ENCODE assay signal across 12 cellular contexts in genomic region chr10:63197304-63198092, GRCh38.
DNase-seq lines count a peak whose midpoint lies in the region; ATAC-seq and TF ChIP-seq lines count a peak whose summit lies in the region.
"Had no signal": no experiment of that assay in that cellular context is flagged by ENCODE, and none has a peak within 500 bp of the region (broad histone marks: within the 10 kb centered on the region; RNA-seq: fewer than 3 reads in every experiment).

No MANE protein-coding gene starts in this region.

- peak overlapping the region; percentile 16; the same call in 1 of the 2 replicates for H3K4me2 ChIP-seq in SK-N-SH
- H3K4me2 ChIP-seq: PC-9 had no signal

- no peak for TF ChIP-seq RAD21 in SK-N-SH (IDR thresholded peaks at IDR 0.05; ENCODE audit: low read length)

- peaks cover 20% of the 10 kb centered on the region; the same call in 1 of the 2 replicates for H3K79me2 ChIP-seq in SK-N-SH (ENCODE audit: insufficient read depth)

- TF ChIP-seq CTCF in SK-N-SH (IDR thresholded peaks at IDR 0.05) (no peak), foreskin fibroblast (IDR thresholded peaks at IDR 0.05; ENCODE audit: low read depth, low read length) (no peak)

- peaks cover 97% of the 10 kb centered on the region for H3K36me3 Mint-ChIP-seq in activated T-helper 17 cell treated with anti-CD3 and anti-CD28 coated beads, Interleukin-2, amount 50 U/mL, for 72 hours (ENCODE audit: low read depth)

- POLR2A ChIA-PET in SK-N-SH (lab: Yijun Ruan, JAX) = no interaction called here

- H3K4me3 ChIP-seq in SK-N-SH (ENCODE audit: low read depth in 2 of 2, low read length in 1 of 2) (no peak overlapping the region), foreskin fibroblast (ENCODE audit: low read depth in 1 of 2, low read length in 2 of 2) (no peak overlapping the region), skeletal muscle cell (ENCODE audit: low read depth, low read length) (no peak overlapping the region)
- H3K4me3 ChIP-seq: PC-9 had no signal

- peaks cover 66 to 76% of the 10 kb centered on the region in 2 experiments for H3K36me3 ChIP-seq in SK-N-SH (replicated peaks in 1 of 2; ENCODE audit: control insufficient read depth in 1 of 2, insufficient read depth in 2 of 2, low read length in 1 of 2)

- H3K9ac ChIP-seq in SK-N-SH = no peak overlapping the region

- TF ChIP-seq EP300 in SK-N-SH (IDR thresholded peaks at IDR 0.05; ENCODE audit: borderline replicate concordance in 1 of 2, low read depth in 1 of 2, low read length in 1 of 2) = no peak

- peaks cover 0 to 18% of the 10 kb centered on the region in 2 experiments; a peak in 2 of 4 replicates for H3K4me1 ChIP-seq in SK-N-SH (ENCODE audit: control insufficient read depth in 1 of 2, insufficient read depth in 2 of 2, low read depth in 1 of 2, low read length in 1 of 2)

- 85% methylated on average over 2 of the region's 2 CpGs for WGBS in SK-N-SH (ENCODE audit: low lambda C conversion rate)

- peaks cover 4% of the 10 kb centered on the region for H3K4me1 Mint-ChIP-seq in activated T-helper 17 cell treated with anti-CD3 and anti-CD28 coated beads, Interleukin-2, amount 50 U/mL, for 72 hours

- H3K9me3 ChIP-seq in SK-N-SH = no peaks in the 10 kb centered on the region

- H3K27ac Mint-ChIP-seq in activated T-helper 17 cell treated with anti-CD3 and anti-CD28 coated beads, Interleukin-2, amount 50 U/mL, for 72 hours = peak overlapping the region; percentile 49
- H3K27ac Mint-ChIP-seq: activated naive CD8-positive, alpha-beta T cell treated with anti-CD3 and anti-CD28 coated beads, Interleukin-2, amount 10 ng/mL, durations not matched to agents 7 days and 5 days had no signal

- no peaks in the 10 kb centered on the region for H3K27me3 Mint-ChIP-seq in activated T-helper 17 cell treated with anti-CD3 and anti-CD28 coated beads, Interleukin-2, amount 50 U/mL, for 72 hours
- H3K27me3 Mint-ChIP-seq: activated naive CD8-positive, alpha-beta T cell treated with anti-CD3 and anti-CD28 coated beads, Interleukin-2, amount 10 ng/mL, durations not matched to agents 7 days and 5 days had no signal

- no peak overlapping the region for H2AFZ ChIP-seq in SK-N-SH (ENCODE audit: low read depth)
- H2AFZ ChIP-seq: PC-9 had no signal

- no peaks in the 10 kb centered on the region for H3K9me3 Mint-ChIP-seq in activated T-helper 17 cell treated with anti-CD3 and anti-CD28 coated beads, Interleukin-2, amount 50 U/mL, for 72 hours
- H3K9me3 Mint-ChIP-seq: activated naive CD8-positive, alpha-beta T cell treated with anti-CD3 and anti-CD28 coated beads, Interleukin-2, amount 10 ng/mL, durations not matched to agents 7 days and 5 days had no signal

- H4K20me1 ChIP-seq in SK-N-SH (ENCODE audit: insufficient read depth) = peaks cover 4% of the 10 kb centered on the region; the same call in 1 of the 2 replicates

- H3K27ac ChIP-seq in SK-N-SH (ENCODE audit: low read depth in 2 of 2, low read length in 1 of 2) = peak overlapping the region in 1 of 2 experiments; percentile 67; a peak in 1 of 4 replicates
- H3K27ac ChIP-seq: 22Rv1, PC-9 had no signal

- DNase-seq in SK-N-SH (no peak), foreskin fibroblast (peak; percentile 18 to 59), skeletal muscle cell (ENCODE audit: low read depth) (peak; percentile 76), left colon (no peak), NCI-H2029 (lab: John Stamatoyannopoulos, UW) (no peak)
- DNase-seq: activated CD8-positive, alpha-beta memory T cell treated with anti-CD3 and anti-CD28 coated beads for 24 hours; activated naive CD8-positive, alpha-beta T cell treated with anti-CD3 and anti-CD28 coated beads, Interleukin-2, amount 10 ng/mL, durations not matched to agents 7 days and 5 days; PC-9 had no signal

- H3K9me2 ChIP-seq in SK-N-SH = no peaks in the 10 kb centered on the region

- ATAC-seq in SK-N-SH treated with all-trans-retinoic acid at 6 μM for 48 hours = no peak
- ATAC-seq in activated T-helper 17 cell treated with anti-CD3 and anti-CD28 coated beads, Interleukin-2, amount 50 U/mL, for 72 hours (replicated peaks) = no peak
- no peak for ATAC-seq in left colon
- no peak for ATAC-seq in GM18868 (IDR thresholded peaks at IDR 0.05; ENCODE audit: unreplicated experiment)

- no peaks in the 10 kb centered on the region for H3K27me3 ChIP-seq in SK-N-SH (ENCODE audit: insufficient read depth)

- intact Hi-C loops in left colon (cut with DNase I, micrococcal nuclease) = no loop called here

- CTCF ChIA-PET in SK-N-SH (lab: Yijun Ruan, JAX) = interaction anchor here (0.9 to 1.5 kb wide), 3 partner anchors 71 to 557 kb away, joined by 3 read pairs; no protein-coding TSS in a partner anchor

- no peak overlapping the region for H3K4me3 Mint-ChIP-seq in activated T-helper 17 cell treated with anti-CD3 and anti-CD28 coated beads, Interleukin-2, amount 50 U/mL, for 72 hours
- H3K4me3 Mint-ChIP-seq: activated naive CD8-positive, alpha-beta T cell treated with anti-CD3 and anti-CD28 coated beads, Interleukin-2, amount 10 ng/mL, durations not matched to agents 7 days and 5 days had no signal

- peaks cover 18% of the 10 kb centered on the region for H3F3A ChIP-seq in SK-N-SH (replicated peaks; ENCODE audit: insufficient read depth)

TF ChIP-seq in SK-N-SH, 30 proteins besides CTCF, POLR2A, EP300 and RAD21 (continues in another document):
- TF ChIP-seq FOSL2 (IDR thresholded peaks at IDR 0.05; ENCODE audit: borderline replicate concordance, low read depth) (no peak), NRF1 (IDR thresholded peaks at IDR 0.05; ENCODE audit: low read depth, low read length) (no peak), YY1 (IDR thresholded peaks at IDR 0.05; ENCODE audit: low read depth) (no peak), MAX (IDR thresholded peaks at IDR 0.05; ENCODE audit: low read depth) (no peak), REST (IDR thresholded peaks at IDR 0.05; ENCODE audit: low read depth, low read length) (no peak), TEAD4 (IDR thresholded peaks at IDR 0.05; ENCODE audit: borderline replicate concordance, insufficient read depth) (no peak)

TF ChIP-seq in SK-N-SH treated with all-trans-retinoic acid at 6 μM for 48 hours, 23 proteins besides CTCF, POLR2A, EP300 and RAD21 (continues in another document):
- TF ChIP-seq TSHZ2 (CRISPR knock-in tag; IDR thresholded peaks at IDR 0.05) = no peak
- TF ChIP-seq CSRNP3 (CRISPR knock-in tag; IDR thresholded peaks at IDR 0.05) = no peak
- TF ChIP-seq TCF4 (CRISPR knock-in tag; IDR thresholded peaks at IDR 0.05; ENCODE audit: borderline replicate concordance) = no peak
- TF ChIP-seq ESRRG (CRISPR knock-in tag; IDR thresholded peaks at IDR 0.05) = no peak
- no peak for TF ChIP-seq ZFP3 (CRISPR knock-in tag; IDR thresholded peaks at IDR 0.05)
- no peak for TF ChIP-seq ZC3H10 (CRISPR knock-in tag; IDR thresholded peaks at IDR 0.05)
- TF ChIP-seq SNAI2 (CRISPR knock-in tag; IDR thresholded peaks at IDR 0.05) = no peak
- no peak for TF ChIP-seq ZNF70 (CRISPR knock-in tag; IDR thresholded peaks at IDR 0.05)
- TF ChIP-seq ZNF8 (CRISPR knock-in tag; IDR thresholded peaks at IDR 0.05) = no peak
- no peak for TF ChIP-seq PPARA (CRISPR knock-in tag; IDR thresholded peaks at IDR 0.05; ENCODE audit: borderline replicate concordance)
- no peak for TF ChIP-seq ZNF565 (CRISPR knock-in tag; conservative IDR thresholded peaks at IDR 0.05; ENCODE audit: low read depth)
- no peak for TF ChIP-seq TOX (CRISPR knock-in tag; IDR thresholded peaks at IDR 0.05; ENCODE audit: borderline replicate concordance)
- no peak for TF ChIP-seq CREB5 (CRISPR knock-in tag; IDR thresholded peaks at IDR 0.05; ENCODE audit: low read depth)

Comparison
In these comparisons a context has a peak if more than half of its experiments do, and no peak if none do; other contexts are left out.
1. DNase-seq: peak in foreskin fibroblast (2 of 2) and skeletal muscle cell (single experiment); none in SK-N-SH (single experiment), left colon (0 of 2) and NCI-H2029 (single experiment).